In the genomic region with DNA sequence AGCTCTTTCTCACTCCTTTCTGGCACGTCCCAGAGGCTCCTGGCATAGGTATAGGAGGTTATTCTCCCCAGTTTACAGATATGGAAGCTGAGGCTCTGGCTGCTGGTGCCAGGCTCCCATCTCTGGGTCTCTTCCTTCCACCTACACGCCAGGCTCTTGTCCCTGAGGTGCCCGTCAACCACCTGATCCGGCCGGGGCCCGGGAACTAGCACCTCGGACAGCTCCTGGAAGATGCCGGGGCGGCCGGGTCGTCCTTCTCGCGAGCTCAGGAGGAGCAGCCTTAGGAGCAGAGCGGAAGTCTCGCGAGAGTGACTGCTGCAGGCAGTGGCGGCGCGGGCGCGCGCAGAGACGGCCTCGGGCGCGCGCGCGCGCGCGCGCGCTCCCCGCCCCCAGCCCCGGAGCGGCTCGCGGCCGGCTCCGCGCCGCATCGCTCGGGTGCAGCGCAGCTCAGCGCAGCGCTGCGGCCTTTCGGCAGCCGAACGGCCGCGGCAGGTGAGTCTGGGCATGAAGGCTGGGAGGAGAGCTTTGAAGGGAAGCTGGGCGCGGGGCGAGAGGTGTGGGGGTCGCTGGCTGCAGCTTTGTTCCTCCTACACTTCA, we compare ENCODE assay signal across 1 cellular context.
A peak's percentile ranks its signal among the peaks of the same experiment; 100 is the strongest.
TF ChIP-seq lines count a peak whose summit lies in the region.

A gene with protein sequence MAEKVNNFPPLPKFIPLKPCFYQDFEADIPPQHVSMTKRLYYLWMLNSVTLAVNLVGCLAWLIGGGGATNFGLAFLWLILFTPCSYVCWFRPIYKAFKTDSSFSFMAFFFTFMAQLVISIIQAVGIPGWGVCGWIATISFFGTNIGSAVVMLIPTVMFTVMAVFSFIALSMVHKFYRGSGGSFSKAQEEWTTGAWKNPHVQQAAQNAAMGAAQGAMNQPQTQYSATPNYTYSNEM (plus strand): TSS at position 382 of the 597 bp plus-strand sequence. CDS start 16,277 bp downstream, outside the sequence.

TF ChIP-seq in HepG2, 621 proteins besides CTCF, POLR2A, EP300 and RAD21 (continued from another document and continues in another):
- TF ChIP-seq, protein P1, sequence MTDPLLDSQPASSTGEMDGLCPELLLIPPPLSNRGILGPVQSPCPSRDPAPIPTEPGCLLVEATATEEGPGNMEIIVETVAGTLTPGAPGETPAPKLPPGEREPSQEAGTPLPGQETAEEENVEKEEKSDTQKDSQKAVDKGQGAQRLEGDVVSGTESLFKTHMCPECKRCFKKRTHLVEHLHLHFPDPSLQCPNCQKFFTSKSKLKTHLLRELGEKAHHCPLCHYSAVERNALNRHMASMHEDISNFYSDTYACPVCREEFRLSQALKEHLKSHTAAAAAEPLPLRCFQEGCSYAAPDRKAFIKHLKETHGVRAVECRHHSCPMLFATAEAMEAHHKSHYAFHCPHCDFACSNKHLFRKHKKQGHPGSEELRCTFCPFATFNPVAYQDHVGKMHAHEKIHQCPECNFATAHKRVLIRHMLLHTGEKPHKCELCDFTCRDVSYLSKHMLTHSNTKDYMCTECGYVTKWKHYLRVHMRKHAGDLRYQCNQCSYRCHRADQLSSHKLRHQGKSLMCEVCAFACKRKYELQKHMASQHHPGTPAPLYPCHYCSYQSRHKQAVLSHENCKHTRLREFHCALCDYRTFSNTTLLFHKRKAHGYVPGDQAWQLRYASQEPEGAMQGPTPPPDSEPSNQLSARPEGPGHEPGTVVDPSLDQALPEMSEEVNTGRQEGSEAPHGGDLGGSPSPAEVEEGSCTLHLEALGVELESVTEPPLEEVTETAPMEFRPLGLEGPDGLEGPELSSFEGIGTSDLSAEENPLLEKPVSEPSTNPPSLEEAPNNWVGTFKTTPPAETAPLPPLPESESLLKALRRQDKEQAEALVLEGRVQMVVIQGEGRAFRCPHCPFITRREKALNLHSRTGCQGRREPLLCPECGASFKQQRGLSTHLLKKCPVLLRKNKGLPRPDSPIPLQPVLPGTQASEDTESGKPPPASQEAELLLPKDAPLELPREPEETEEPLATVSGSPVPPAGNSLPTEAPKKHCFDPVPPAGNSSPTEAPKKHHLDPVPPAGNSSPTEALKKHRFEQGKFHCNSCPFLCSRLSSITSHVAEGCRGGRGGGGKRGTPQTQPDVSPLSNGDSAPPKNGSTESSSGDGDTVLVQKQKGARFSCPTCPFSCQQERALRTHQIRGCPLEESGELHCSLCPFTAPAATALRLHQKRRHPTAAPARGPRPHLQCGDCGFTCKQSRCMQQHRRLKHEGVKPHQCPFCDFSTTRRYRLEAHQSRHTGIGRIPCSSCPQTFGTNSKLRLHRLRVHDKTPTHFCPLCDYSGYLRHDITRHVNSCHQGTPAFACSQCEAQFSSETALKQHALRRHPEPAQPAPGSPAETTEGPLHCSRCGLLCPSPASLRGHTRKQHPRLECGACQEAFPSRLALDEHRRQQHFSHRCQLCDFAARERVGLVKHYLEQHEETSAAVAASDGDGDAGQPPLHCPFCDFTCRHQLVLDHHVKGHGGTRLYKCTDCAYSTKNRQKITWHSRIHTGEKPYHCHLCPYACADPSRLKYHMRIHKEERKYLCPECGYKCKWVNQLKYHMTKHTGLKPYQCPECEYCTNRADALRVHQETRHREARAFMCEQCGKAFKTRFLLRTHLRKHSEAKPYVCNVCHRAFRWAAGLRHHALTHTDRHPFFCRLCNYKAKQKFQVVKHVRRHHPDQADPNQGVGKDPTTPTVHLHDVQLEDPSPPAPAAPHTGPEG (CRISPR knock-in tag; IDR thresholded peaks at IDR 0.05): peak; percentile 82; the same call in 1 of the 2 replicates
- no peak for TF ChIP-seq HNRNPK (IDR thresholded peaks at IDR 0.05; ENCODE audit: low read depth, low read length, poor library complexity, severe bottlenecking)
- TF ChIP-seq ZFP62 (CRISPR knock-in tag; IDR thresholded peaks at IDR 0.05): no peak
- 0 out of 2 replicates have a peak, but pooled peaks have one; percentile 10 for TF ChIP-seq ZNF879 (CRISPR knock-in tag; IDR thresholded peaks at IDR 0.05)
- TF ChIP-seq ETV6 (CRISPR knock-in tag; conservative IDR thresholded peaks at IDR 0.05): peak; percentile 77; the same call in 1 of the 2 replicates
- TF ChIP-seq, protein P2, sequence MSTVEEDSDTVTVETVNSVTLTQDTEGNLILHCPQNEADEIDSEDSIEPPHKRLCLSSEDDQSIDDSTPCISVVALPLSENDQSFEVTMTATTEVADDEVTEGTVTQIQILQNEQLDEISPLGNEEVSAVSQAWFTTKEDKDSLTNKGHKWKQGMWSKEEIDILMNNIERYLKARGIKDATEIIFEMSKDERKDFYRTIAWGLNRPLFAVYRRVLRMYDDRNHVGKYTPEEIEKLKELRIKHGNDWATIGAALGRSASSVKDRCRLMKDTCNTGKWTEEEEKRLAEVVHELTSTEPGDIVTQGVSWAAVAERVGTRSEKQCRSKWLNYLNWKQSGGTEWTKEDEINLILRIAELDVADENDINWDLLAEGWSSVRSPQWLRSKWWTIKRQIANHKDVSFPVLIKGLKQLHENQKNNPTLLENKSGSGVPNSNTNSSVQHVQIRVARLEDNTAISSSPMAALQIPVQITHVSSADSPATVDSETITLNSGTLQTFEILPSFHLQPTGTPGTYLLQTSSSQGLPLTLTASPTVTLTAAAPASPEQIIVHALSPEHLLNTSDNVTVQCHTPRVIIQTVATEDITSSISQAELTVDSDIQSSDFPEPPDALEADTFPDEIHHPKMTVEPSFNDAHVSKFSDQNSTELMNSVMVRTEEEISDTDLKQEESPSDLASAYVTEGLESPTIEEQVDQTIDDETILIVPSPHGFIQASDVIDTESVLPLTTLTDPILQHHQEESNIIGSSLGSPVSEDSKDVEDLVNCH (CRISPR knock-in tag; IDR thresholded peaks at IDR 0.05): no peak
- no peak for TF ChIP-seq BRD4 (CRISPR knock-in tag; IDR thresholded peaks at IDR 0.05)
- peak; percentile 94 for TF ChIP-seq MEIS2 (CRISPR knock-in tag; IDR thresholded peaks at IDR 0.05)
- TF ChIP-seq ZNF546 (CRISPR knock-in tag; conservative IDR thresholded peaks at IDR 0.05): no peak; the same call in 1 of the 2 replicates
- TF ChIP-seq PAWR (CRISPR knock-in tag; IDR thresholded peaks at IDR 0.05; ENCODE audit: borderline replicate concordance): no peak
- TF ChIP-seq, protein P3, sequence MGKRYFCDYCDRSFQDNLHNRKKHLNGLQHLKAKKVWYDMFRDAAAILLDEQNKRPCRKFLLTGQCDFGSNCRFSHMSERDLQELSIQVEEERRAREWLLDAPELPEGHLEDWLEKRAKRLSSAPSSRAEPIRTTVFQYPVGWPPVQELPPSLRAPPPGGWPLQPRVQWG (CRISPR knock-in tag; IDR thresholded peaks at IDR 0.05; ENCODE audit: borderline replicate concordance, low read depth): no peak
- no peak for TF ChIP-seq KDM1A (CRISPR knock-in tag; IDR thresholded peaks at IDR 0.05)
- no peak for TF ChIP-seq SMC3 (IDR thresholded peaks at IDR 0.05; ENCODE audit: low read length)
- TF ChIP-seq, protein P4, sequence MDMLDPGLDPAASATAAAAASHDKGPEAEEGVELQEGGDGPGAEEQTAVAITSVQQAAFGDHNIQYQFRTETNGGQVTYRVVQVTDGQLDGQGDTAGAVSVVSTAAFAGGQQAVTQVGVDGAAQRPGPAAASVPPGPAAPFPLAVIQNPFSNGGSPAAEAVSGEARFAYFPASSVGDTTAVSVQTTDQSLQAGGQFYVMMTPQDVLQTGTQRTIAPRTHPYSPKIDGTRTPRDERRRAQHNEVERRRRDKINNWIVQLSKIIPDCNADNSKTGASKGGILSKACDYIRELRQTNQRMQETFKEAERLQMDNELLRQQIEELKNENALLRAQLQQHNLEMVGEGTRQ (IDR thresholded peaks at IDR 0.05; ENCODE audit: low read depth, low read length): no peak
- TF ChIP-seq, protein P4 (CRISPR knock-in tag; IDR thresholded peaks at IDR 0.05; ENCODE audit: borderline replicate concordance): no peak
- TF ChIP-seq, protein P5, sequence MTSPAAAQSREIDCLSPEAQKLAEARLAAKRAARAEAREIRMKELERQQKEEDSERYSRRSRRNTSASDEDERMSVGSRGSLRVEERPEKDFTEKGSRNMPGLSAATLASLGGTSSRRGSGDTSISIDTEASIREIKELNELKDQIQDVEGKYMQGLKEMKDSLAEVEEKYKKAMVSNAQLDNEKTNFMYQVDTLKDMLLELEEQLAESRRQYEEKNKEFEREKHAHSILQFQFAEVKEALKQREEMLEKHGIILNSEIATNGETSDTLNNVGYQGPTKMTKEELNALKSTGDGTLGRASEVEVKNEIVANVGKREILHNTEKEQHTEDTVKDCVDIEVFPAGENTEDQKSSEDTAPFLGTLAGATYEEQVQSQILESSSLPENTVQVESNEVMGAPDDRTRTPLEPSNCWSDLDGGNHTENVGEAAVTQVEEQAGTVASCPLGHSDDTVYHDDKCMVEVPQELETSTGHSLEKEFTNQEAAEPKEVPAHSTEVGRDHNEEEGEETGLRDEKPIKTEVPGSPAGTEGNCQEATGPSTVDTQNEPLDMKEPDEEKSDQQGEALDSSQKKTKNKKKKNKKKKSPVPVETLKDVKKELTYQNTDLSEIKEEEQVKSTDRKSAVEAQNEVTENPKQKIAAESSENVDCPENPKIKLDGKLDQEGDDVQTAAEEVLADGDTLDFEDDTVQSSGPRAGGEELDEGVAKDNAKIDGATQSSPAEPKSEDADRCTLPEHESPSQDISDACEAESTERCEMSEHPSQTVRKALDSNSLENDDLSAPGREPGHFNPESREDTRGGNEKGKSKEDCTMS (CRISPR knock-in tag; conservative IDR thresholded peaks at IDR 0.05): peak; percentile 86; the same call in 1 of the 2 replicates
- TF ChIP-seq ARNT2 (CRISPR knock-in tag; IDR thresholded peaks at IDR 0.05; ENCODE audit: low read depth): peak; percentile 96
- peak; percentile 90 for TF ChIP-seq KLF11 (CRISPR knock-in tag; IDR thresholded peaks at IDR 0.05)
- peak; percentile 95 for TF ChIP-seq NKX3-1 (CRISPR knock-in tag; IDR thresholded peaks at IDR 0.05)
- no peak for TF ChIP-seq AGO2 (optimal IDR thresholded peaks at IDR 0.05; ENCODE audit: low read depth, low read length)
- TF ChIP-seq, protein P6, sequence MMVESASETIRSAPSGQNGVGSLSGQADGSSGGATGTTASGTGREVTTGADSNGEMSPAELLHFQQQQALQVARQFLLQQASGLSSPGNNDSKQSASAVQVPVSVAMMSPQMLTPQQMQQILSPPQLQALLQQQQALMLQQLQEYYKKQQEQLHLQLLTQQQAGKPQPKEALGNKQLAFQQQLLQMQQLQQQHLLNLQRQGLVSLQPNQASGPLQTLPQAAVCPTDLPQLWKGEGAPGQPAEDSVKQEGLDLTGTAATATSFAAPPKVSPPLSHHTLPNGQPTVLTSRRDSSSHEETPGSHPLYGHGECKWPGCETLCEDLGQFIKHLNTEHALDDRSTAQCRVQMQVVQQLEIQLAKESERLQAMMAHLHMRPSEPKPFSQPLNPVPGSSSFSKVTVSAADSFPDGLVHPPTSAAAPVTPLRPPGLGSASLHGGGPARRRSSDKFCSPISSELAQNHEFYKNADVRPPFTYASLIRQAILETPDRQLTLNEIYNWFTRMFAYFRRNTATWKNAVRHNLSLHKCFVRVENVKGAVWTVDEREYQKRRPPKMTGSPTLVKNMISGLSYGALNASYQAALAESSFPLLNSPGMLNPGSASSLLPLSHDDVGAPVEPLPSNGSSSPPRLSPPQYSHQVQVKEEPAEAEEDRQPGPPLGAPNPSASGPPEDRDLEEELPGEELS (CRISPR knock-in tag; IDR thresholded peaks at IDR 0.05): peak; percentile 55
- no peak for TF ChIP-seq MTA1 (CRISPR knock-in tag; IDR thresholded peaks at IDR 0.05; ENCODE audit: borderline replicate concordance)
- no peak for TF ChIP-seq RBM39 (IDR thresholded peaks at IDR 0.05; ENCODE audit: low read depth, low read length, poor library complexity, severe bottlenecking)
- TF ChIP-seq, protein P7, sequence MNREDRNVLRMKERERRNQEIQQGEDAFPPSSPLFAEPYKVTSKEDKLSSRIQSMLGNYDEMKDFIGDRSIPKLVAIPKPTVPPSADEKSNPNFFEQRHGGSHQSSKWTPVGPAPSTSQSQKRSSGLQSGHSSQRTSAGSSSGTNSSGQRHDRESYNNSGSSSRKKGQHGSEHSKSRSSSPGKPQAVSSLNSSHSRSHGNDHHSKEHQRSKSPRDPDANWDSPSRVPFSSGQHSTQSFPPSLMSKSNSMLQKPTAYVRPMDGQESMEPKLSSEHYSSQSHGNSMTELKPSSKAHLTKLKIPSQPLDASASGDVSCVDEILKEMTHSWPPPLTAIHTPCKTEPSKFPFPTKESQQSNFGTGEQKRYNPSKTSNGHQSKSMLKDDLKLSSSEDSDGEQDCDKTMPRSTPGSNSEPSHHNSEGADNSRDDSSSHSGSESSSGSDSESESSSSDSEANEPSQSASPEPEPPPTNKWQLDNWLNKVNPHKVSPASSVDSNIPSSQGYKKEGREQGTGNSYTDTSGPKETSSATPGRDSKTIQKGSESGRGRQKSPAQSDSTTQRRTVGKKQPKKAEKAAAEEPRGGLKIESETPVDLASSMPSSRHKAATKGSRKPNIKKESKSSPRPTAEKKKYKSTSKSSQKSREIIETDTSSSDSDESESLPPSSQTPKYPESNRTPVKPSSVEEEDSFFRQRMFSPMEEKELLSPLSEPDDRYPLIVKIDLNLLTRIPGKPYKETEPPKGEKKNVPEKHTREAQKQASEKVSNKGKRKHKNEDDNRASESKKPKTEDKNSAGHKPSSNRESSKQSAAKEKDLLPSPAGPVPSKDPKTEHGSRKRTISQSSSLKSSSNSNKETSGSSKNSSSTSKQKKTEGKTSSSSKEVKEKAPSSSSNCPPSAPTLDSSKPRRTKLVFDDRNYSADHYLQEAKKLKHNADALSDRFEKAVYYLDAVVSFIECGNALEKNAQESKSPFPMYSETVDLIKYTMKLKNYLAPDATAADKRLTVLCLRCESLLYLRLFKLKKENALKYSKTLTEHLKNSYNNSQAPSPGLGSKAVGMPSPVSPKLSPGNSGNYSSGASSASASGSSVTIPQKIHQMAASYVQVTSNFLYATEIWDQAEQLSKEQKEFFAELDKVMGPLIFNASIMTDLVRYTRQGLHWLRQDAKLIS (CRISPR knock-in tag; IDR thresholded peaks at IDR 0.05): no peak
- 0 out of 2 replicates have a peak, but pooled peaks have one; percentile 61 for TF ChIP-seq ZFYVE20 (CRISPR knock-in tag; IDR thresholded peaks at IDR 0.05; ENCODE audit: borderline replicate concordance, low read depth)
- no peak for TF ChIP-seq ZFP41 (CRISPR knock-in tag; IDR thresholded peaks at IDR 0.05; ENCODE audit: borderline replicate concordance)
